1 cellular context compared by ENCODE assay signal in the genomic region with DNA sequence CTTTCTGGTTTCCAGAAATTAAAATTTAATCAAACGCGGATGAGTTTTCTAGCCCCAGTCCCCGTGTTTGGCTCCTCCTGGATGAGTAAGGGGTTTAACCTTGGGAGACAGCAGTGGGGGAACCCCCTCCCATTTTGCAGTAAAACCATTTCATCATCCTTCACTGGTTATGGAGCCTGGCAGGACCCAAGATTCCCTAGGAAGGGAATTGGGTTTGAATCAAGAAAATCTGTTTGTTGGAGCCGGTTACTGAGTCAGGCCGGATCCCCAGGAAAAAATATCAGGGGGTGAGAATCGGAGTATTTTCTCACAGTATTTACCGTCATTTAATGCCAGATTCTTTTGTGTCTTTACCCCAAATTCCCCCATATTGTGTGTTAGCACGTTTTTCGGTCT.
TF ChIP-seq lines count a peak whose summit lies in the region.

No MANE protein-coding gene starts in this region.

TF ChIP-seq in GM23338, 12 proteins besides CTCF, POLR2A, EP300 and RAD21 (continued from another document):
- TF ChIP-seq, protein P1, sequence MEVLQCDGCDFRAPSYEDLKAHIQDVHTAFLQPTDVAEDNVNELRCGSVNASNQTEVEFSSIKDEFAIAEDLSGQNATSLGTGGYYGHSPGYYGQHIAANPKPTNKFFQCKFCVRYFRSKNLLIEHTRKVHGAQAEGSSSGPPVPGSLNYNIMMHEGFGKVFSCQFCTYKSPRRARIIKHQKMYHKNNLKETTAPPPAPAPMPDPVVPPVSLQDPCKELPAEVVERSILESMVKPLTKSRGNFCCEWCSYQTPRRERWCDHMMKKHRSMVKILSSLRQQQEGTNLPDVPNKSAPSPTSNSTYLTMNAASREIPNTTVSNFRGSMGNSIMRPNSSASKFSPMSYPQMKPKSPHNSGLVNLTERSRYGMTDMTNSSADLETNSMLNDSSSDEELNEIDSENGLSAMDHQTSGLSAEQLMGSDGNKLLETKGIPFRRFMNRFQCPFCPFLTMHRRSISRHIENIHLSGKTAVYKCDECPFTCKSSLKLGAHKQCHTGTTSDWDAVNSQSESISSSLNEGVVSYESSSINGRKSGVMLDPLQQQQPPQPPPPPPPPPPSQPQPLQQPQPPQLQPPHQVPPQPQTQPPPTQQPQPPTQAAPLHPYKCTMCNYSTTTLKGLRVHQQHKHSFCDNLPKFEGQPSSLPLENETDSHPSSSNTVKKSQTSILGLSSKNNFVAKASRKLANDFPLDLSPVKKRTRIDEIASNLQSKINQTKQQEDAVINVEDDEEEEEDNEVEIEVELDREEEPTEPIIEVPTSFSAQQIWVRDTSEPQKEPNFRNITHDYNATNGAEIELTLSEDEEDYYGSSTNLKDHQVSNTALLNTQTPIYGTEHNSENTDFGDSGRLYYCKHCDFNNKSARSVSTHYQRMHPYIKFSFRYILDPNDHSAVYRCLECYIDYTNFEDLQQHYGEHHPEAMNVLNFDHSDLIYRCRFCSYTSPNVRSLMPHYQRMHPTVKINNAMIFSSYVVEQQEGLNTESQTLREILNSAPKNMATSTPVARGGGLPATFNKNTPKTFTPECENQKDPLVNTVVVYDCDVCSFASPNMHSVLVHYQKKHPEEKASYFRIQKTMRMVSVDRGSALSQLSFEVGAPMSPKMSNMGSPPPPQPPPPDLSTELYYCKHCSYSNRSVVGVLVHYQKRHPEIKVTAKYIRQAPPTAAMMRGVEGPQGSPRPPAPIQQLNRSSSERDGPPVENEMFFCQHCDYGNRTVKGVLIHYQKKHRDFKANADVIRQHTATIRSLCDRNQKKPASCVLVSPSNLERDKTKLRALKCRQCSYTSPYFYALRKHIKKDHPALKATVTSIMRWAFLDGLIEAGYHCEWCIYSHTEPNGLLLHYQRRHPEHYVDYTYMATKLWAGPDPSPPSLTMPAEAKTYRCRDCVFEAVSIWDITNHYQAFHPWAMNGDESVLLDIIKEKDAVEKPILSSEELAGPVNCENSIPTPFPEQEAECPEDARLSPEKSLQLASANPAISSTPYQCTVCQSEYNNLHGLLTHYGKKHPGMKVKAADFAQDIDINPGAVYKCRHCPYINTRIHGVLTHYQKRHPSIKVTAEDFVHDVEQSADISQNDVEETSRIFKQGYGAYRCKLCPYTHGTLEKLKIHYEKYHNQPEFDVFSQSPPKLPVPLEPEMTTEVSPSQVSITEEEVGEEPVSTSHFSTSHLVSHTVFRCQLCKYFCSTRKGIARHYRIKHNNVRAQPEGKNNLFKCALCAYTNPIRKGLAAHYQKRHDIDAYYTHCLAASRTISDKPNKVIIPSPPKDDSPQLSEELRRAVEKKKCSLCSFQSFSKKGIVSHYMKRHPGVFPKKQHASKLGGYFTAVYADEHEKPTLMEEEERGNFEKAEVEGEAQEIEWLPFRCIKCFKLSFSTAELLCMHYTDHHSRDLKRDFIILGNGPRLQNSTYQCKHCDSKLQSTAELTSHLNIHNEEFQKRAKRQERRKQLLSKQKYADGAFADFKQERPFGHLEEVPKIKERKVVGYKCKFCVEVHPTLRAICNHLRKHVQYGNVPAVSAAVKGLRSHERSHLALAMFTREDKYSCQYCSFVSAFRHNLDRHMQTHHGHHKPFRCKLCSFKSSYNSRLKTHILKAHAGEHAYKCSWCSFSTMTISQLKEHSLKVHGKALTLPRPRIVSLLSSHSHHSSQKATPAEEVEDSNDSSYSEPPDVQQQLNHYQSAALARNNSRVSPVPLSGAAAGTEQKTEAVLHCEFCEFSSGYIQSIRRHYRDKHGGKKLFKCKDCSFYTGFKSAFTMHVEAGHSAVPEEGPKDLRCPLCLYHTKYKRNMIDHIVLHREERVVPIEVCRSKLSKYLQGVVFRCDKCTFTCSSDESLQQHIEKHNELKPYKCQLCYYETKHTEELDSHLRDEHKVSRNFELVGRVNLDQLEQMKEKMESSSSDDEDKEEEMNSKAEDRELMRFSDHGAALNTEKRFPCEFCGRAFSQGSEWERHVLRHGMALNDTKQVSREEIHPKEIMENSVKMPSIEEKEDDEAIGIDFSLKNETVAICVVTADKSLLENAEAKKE (CRISPR knock-in tag; IDR thresholded peaks at IDR 0.05): no peak
- TF ChIP-seq EZH2 (IDR thresholded peaks at IDR 0.05; ENCODE audit: low read depth, unreplicated experiment): no peak
- no peak for TF ChIP-seq NANOG (IDR thresholded peaks at IDR 0.05; ENCODE audit: borderline replicate concordance)
- TF ChIP-seq CREB1 (CRISPR knock-in tag; IDR thresholded peaks at IDR 0.05; ENCODE audit: low read depth): no peak
